16 cellular contexts compared by ENCODE assay signal in the genomic region with DNA sequence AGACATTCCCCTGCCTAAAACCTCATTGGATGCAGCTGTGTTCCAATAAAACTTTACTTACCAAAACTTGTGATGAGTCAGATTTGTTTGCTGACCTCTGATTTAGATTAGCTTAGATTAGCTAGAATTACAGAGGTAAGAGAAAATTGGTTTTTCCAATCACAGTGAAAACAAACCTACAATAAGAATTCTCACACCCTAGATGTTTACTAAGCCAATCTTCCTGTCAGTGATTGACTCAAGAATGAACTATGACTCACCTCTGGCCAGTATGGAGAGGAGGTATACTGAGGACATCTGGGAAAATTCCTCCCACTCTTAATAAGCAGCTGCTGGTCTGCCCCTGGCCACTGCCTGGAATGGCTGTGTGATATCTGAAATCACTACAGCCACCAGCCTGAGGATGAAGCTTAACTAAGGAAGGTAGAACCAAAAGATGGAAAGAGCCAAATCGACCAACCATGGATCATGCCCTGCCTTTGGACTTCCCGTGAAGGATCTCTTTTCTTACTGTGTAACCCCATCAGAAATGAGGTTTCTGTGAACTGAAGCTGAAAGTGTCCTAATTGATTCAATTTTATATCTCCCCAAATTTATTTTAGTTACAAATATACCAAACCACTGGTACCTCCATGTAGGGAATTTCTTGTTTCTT. TPM values are rescaled to one million over a fixed set of nuclear protein-coding genes. Genes with fewer than 3 reads are reported as not detected.
A peak's percentile ranks its signal among the peaks of the same experiment; 100 is the strongest.
DNase-seq lines count a peak whose midpoint lies in the region; ATAC-seq and TF ChIP-seq lines count a peak whose summit lies in the region.
"Had no signal": no experiment of that assay in that cellular context is flagged by ENCODE, and none has a peak within 500 bp of the region (broad histone marks: within the 10 kb centered on the region; RNA-seq: fewer than 3 reads in every experiment).

No MANE protein-coding gene starts in this region.

- no peak overlapping the region for H4K8ac ChIP-seq in mesendoderm (ENCODE audit: low read depth, low read length)

- no peak for ATAC-seq in stimulated activated memory B cell treated with anti-CD40 and anti-IgM and Interleukin-4, amounts not matched to agents 10 μg/mL and 1 μg/mL and 100 μg/mL, for 72 hours
- no peak for ATAC-seq in HG03045 (IDR thresholded peaks at IDR 0.05; ENCODE audit: unreplicated experiment)
- ATAC-seq: activated T-cell treated with anti-CD3 and anti-CD28 coated beads, Interleukin-2, amount 50 U/mL, for 72 hours had no signal

- H3K18ac ChIP-seq in mesendoderm (ENCODE audit: low read length), result no peak overlapping the region

- CTCF ChIA-PET in mammary epithelial cell (lab: Charles Lee; ENCODE audit: low non-redundant PET), result interaction anchor here (0.6 kb wide), 1 partner anchor 156 kb away, joined by 7 read pairs; no protein-coding TSS in a partner anchor

- intact Hi-C loops in mammary epithelial cell (cut with micrococcal nuclease), result no loop called here

- H3K4me2 ChIP-seq in mammary epithelial cell (ENCODE audit: insufficient read depth, low read depth, low read length), result no peak overlapping the region
- no peak overlapping the region for H3K4me2 ChIP-seq in mesendoderm (ENCODE audit: low read length)

- H3K4ac ChIP-seq in mesendoderm (ENCODE audit: low read depth, low read length), result no peak overlapping the region

- in situ Hi-C loops in Caki2 (cut with HindIII; ENCODE audit: low pct_unique_long_range_greater_than_20kb, low sequenced_read_pairs) (no loop called here), mammary epithelial cell (cut with MboI; ENCODE audit: low sequenced_read_pairs in 2 of 2) (no loop called here)

- no peak overlapping the region for H2BK120ac ChIP-seq in mesendoderm (ENCODE audit: low read depth, low read length)

- H3K27ac Mint-ChIP-seq in stimulated activated memory B cell treated with anti-CD40 and anti-IgM and Interleukin-4, amounts not matched to agents 10 μg/mL and 1 μg/mL and 100 μg/mL, for 72 hours, result no peak overlapping the region
- H3K27ac Mint-ChIP-seq: activated T-cell treated with anti-CD3 and anti-CD28 coated beads, Interleukin-2, amount 50 U/mL, for 72 hours; brain; CD4-positive, alpha-beta memory T cell had no signal

- peak overlapping the region; percentile 27 for H2AFZ ChIP-seq in mammary epithelial cell (ENCODE audit: low read depth, low read length)

- H3K9me3 ChIP-seq in HUES48 (ENCODE audit: control insufficient read depth, insufficient read depth, low read length) (no peaks in the 10 kb centered on the region), mammary epithelial cell (replicated peaks; ENCODE audit: insufficient read depth, low read length) (no peaks in the 10 kb centered on the region)

- H2BK15ac ChIP-seq in mesendoderm (replicated peaks; ENCODE audit: low read depth), result no peak overlapping the region

- DNase-seq in Caki2 (ENCODE audit: low read depth) (peak; percentile 69), mammary epithelial cell (peak; percentile 63), mesendoderm (peak; percentile 22), hepatic stellate cell (ENCODE audit: low spot score) (no peak), coronary artery (ENCODE audit: low spot score) (no peak)
- DNase-seq: activated T-cell treated with anti-CD3 and anti-CD28 coated beads, Interleukin-2, amount 50 U/mL, for 72 hours; CD4-positive, alpha-beta memory T cell; erythroblast; kidney; MM.1S; NCI-H524 had no signal

- WGBS in mammary epithelial cell (ENCODE audit: low coverage, missing lambda C conversion rate), result 100% methylated on average over 2 of the region's 2 CpGs
- no CpG with 5 or more reads among the region's 2 CpGs for WGBS in mesendoderm (ENCODE audit: extremely low coverage, insufficient coverage, low lambda C conversion rate)

- H3K27ac ChIP-seq in HUES48 (ENCODE audit: low read depth, low read length) (peak overlapping the region; percentile 35), mammary epithelial cell (ENCODE audit: insufficient read depth, low read depth, low read length) (no peak overlapping the region), mesendoderm (ENCODE audit: low read depth, low read length) (no peak overlapping the region), coronary artery (no peak overlapping the region)

- H3K4me3 Mint-ChIP-seq in stimulated activated memory B cell treated with anti-CD40 and anti-IgM and Interleukin-4, amounts not matched to agents 10 μg/mL and 1 μg/mL and 100 μg/mL, for 72 hours, result no peak overlapping the region
- H3K4me3 Mint-ChIP-seq: activated T-cell treated with anti-CD3 and anti-CD28 coated beads, Interleukin-2, amount 50 U/mL, for 72 hours; brain; CD4-positive, alpha-beta memory T cell; neural crest cell had no signal

- peaks cover 37% of the 10 kb centered on the region for H3K27me3 Mint-ChIP-seq in stimulated activated memory B cell treated with anti-CD40 and anti-IgM and Interleukin-4, amounts not matched to agents 10 μg/mL and 1 μg/mL and 100 μg/mL, for 72 hours

- H3K23ac ChIP-seq in mesendoderm (ENCODE audit: low read length), result no peak overlapping the region

- no peaks in the 10 kb centered on the region for H4K20me1 ChIP-seq in mammary epithelial cell (ENCODE audit: insufficient read depth, low read length)

- no peaks in the 10 kb centered on the region for H3K36me3 ChIP-seq in HUES48 (ENCODE audit: control insufficient read depth, insufficient read depth, low read length)
- no peaks in the 10 kb centered on the region for H3K36me3 ChIP-seq in mammary epithelial cell (ENCODE audit: insufficient read depth, low read length)
- H3K36me3 ChIP-seq in mesendoderm (ENCODE audit: control insufficient read depth, insufficient read depth, low read length), result no peaks in the 10 kb centered on the region

- peaks cover 8% of the 10 kb centered on the region for H3K9me3 Mint-ChIP-seq in stimulated activated memory B cell treated with anti-CD40 and anti-IgM and Interleukin-4, amounts not matched to agents 10 μg/mL and 1 μg/mL and 100 μg/mL, for 72 hours

- TF ChIP-seq CTCF in mammary epithelial cell (conservative IDR thresholded peaks at IDR 0.05 in 1 of 2, IDR thresholded peaks at IDR 0.05 in 1 of 2; ENCODE audit: extremely low read depth in 1 of 2, insufficient read depth in 1 of 2, low read depth in 1 of 2, low read length in 2 of 2), result no peak
- no peak for TF ChIP-seq CTCF in coronary artery (IDR thresholded peaks at IDR 0.05)

- no peak overlapping the region for H4K5ac ChIP-seq in mesendoderm (ENCODE audit: low read length)

- no peak overlapping the region for H3K9ac ChIP-seq in HUES48 (ENCODE audit: low read depth, low read length)
- H3K9ac ChIP-seq in mammary epithelial cell (ENCODE audit: insufficient read depth, low read length), result no peak overlapping the region
- H3K9ac ChIP-seq in mesendoderm (ENCODE audit: low read length), result no peak overlapping the region

- H3K4me1 ChIP-seq in HUES48 (ENCODE audit: control insufficient read depth, insufficient read depth, low read length) (no peaks in the 10 kb centered on the region), mammary epithelial cell (ENCODE audit: insufficient read depth, low read length) (peaks cover 9% of the 10 kb centered on the region), mesendoderm (ENCODE audit: control insufficient read depth, low read depth, low read length) (no peaks in the 10 kb centered on the region)

- no peaks in the 10 kb centered on the region for H3K79me2 ChIP-seq in mammary epithelial cell (ENCODE audit: insufficient read depth, low read length)
- H3K79me2 ChIP-seq in mesendoderm (ENCODE audit: control insufficient read depth, insufficient read depth, low read length), result no peaks in the 10 kb centered on the region

- H3K36me3 Mint-ChIP-seq in stimulated activated memory B cell treated with anti-CD40 and anti-IgM and Interleukin-4, amounts not matched to agents 10 μg/mL and 1 μg/mL and 100 μg/mL, for 72 hours, result no peaks in the 10 kb centered on the region
- H3K36me3 Mint-ChIP-seq: brain; CD4-positive, alpha-beta memory T cell had no signal

- H2BK5ac ChIP-seq in mesendoderm (ENCODE audit: low read length), result no peak overlapping the region

- no peak overlapping the region for H3K56ac ChIP-seq in mesendoderm (ENCODE audit: low read length)

- H3K79me1 ChIP-seq in mesendoderm (ENCODE audit: low read length), result no peaks in the 10 kb centered on the region

- H3K27me3 ChIP-seq in HUES48 (ENCODE audit: control insufficient read depth, insufficient read depth, low read length) (no peaks in the 10 kb centered on the region), mammary epithelial cell (ENCODE audit: insufficient read depth, low read length) (no peaks in the 10 kb centered on the region), mesendoderm (ENCODE audit: insufficient read depth, low read length, poor library complexity) (no peaks in the 10 kb centered on the region)

- dilution Hi-C loops in mammary epithelial cell (cut with HindIII; ENCODE audit: low sequenced_read_pairs), result no loop called here

- H2AK5ac ChIP-seq in mesendoderm (ENCODE audit: low read length), result no peak overlapping the region

- no TSS peak for BruUV-seq in mammary epithelial cell (replicated peaks; lab: Mats Ljungman, UMichigan)

- H3K4me3 ChIP-seq in HUES48 (ENCODE audit: low read depth, low read length) (no peak overlapping the region), mammary epithelial cell (replicated peaks in 1 of 3; ENCODE audit: insufficient read depth in 1 of 3, low read depth in 2 of 3, low read length in 3 of 3) (no peak overlapping the region), mesendoderm (ENCODE audit: low read length) (no peak overlapping the region), coronary artery (no peak overlapping the region)

- H3K4me1 Mint-ChIP-seq in stimulated activated memory B cell treated with anti-CD40 and anti-IgM and Interleukin-4, amounts not matched to agents 10 μg/mL and 1 μg/mL and 100 μg/mL, for 72 hours, result no peaks in the 10 kb centered on the region
- H3K4me1 Mint-ChIP-seq: neural crest cell had no signal

RNA-seq across cellular contexts. Expression of a gene that starts 19.0 kb away (rescaled TPM):
- total RNA-seq in Caki2 (2014; rRNA removed; shearing (Covaris generic); ENCODE audit: low replicate concordance), result not detected in 2 replicates
- total RNA-seq in mammary epithelial cell, result not detected
- not detected for polyA plus RNA-seq in mammary epithelial cell
- not detected for polyA minus RNA-seq in mammary epithelial cell
- not detected for polyA plus RNA-seq in mesendoderm (2013, experiment 1 of 2)
- polyA plus RNA-seq in mesendoderm (2013, experiment 2 of 2), result not detected
- total RNA-seq: activated T-cell treated with anti-CD3 and anti-CD28 coated beads, Interleukin-2, amount 50 U/mL, for 72 hours; CD4-positive, alpha-beta memory T cell; kidney; neural crest cell had no signal
- polyA plus RNA-seq: CD4-positive, alpha-beta memory T cell had no signal

RNA-seq across cellular contexts. Expression of a gene that starts 55.9 kb away (rescaled TPM):
- total RNA-seq in Caki2 (2014; rRNA removed; shearing (Covaris generic); ENCODE audit: low replicate concordance), result 2.2 and 3.4 TPM in 2 replicates
- total RNA-seq in mammary epithelial cell, result 1 to 10 TPM; 2.8 to 3.2 TPM
- 4.3 TPM for polyA plus RNA-seq in mammary epithelial cell
- not detected for polyA minus RNA-seq in mammary epithelial cell
- polyA plus RNA-seq in mesendoderm (2013, experiment 1 of 2), result 0.01 TPM
- polyA plus RNA-seq in mesendoderm (2013, experiment 2 of 2), result 0.04 TPM
- total RNA-seq: neural crest cell had no signal

Comparison
In these comparisons a context has a peak if more than half of its experiments do, and no peak if none do; other contexts are left out.
1. DNase-seq: peak in Caki2 (single experiment), mammary epithelial cell (single experiment) and mesendoderm (single experiment); none in hepatic stellate cell (single experiment) and coronary artery (single experiment).